Comparison of ENCODE assay signal across 24 cellular contexts in the genomic region with DNA sequence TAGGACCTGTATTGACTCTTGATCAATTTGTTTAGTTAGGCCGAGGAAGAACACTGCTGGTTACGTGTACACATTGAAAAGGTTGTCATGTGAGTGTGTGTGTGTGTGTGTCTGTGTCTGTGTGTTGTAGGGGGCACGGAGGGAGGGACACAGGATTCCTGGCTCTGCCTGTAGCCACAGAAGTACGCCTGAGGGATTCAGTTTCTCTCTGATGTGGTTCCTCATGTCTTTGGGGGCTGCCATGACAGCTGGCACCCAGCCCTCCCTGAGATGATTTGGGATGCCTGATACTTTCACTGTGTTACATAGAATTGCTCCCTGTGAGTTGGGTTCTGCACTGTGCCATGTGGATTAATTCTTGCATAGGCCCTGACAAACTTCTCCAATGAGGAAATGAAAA.
"Had no signal": no experiment of that assay in that cellular context is flagged by ENCODE, and none has a peak within 500 bp of the region (broad histone marks: within the 10 kb centered on the region; RNA-seq: fewer than 3 reads in every experiment).

No MANE protein-coding gene starts in this region.

- H3K27me3 ChIP-seq: colonic mucosa, gastrocnemius medialis had no signal

- DNase-seq: colonic mucosa; cortex of kidney; dermis blood vessel endothelial cell; dorsolateral prefrontal cortex; effector CD4-positive, alpha-beta T cell; effector memory CD4-positive, alpha-beta T cell; erythroblast; esophagus squamous epithelium; foreskin fibroblast; foreskin melanocyte; gastrocnemius medialis; glutamatergic neuron; head of caudate nucleus; heart right ventricle; hippocampal formation; left cardiac atrium; left lung; left ventricle myocardium superior; lower lobe of right lung; mesenchymal stem cell; mucosa of descending colon; naive B cell had no signal

- H3K27ac ChIP-seq: colonic mucosa, dorsolateral prefrontal cortex, epithelial cell of prostate, esophagus squamous epithelium, gastrocnemius medialis, heart right ventricle, left lung, lower lobe of right lung had no signal

- H3K36me3 ChIP-seq: colonic mucosa, esophagus squamous epithelium, gastrocnemius medialis, heart right ventricle, left lung, lower lobe of right lung had no signal

- H3K4me1 ChIP-seq: colonic mucosa, esophagus squamous epithelium, gastrocnemius medialis, heart right ventricle, left lung, lower lobe of right lung had no signal

- H3K4me3 ChIP-seq: colonic mucosa, dorsolateral prefrontal cortex, esophagus squamous epithelium, gastrocnemius medialis, heart right ventricle, left lung, lower lobe of right lung, mucosa of descending colon had no signal

- ATAC-seq: esophagus mucosa, gastrocnemius medialis, heart right ventricle, left cardiac atrium, left lung, left ventricle myocardium superior, lower lobe of right lung, mucosa of descending colon had no signal

- H3K9me3 ChIP-seq: colonic mucosa, esophagus squamous epithelium, gastrocnemius medialis, lower lobe of right lung, mucosa of descending colon had no signal
